8 cellular contexts compared by ENCODE assay signal in genomic region chr1:33036051-33036525, GRCh38. TPM values are rescaled to one million over a fixed set of nuclear protein-coding genes. Genes with fewer than 3 reads are reported as not detected.
A peak's percentile ranks its signal among the peaks of the same experiment; 100 is the strongest.
DNase-seq lines count a peak whose midpoint lies in the region; ATAC-seq and TF ChIP-seq lines count a peak whose summit lies in the region.

No MANE protein-coding gene starts in this region.

- H3K4me3 ChIP-seq in duodenal mucosa (ENCODE audit: low read depth in 1 of 2, low read length in 2 of 2) = peak overlapping the region; percentile 79 to 91
- peak overlapping the region; percentile 65 for H3K4me3 ChIP-seq in mucosa of descending colon

- no peak for TF ChIP-seq CTCF in mucosa of descending colon (IDR thresholded peaks at IDR 0.05)

- no peaks in the 10 kb centered on the region for H3K27me3 ChIP-seq in duodenal mucosa (ENCODE audit: control insufficient read depth in 1 of 2, insufficient read depth in 2 of 2, low read length in 2 of 2)

- ATAC-seq in mucosa of descending colon (peak; percentile 25), GM19397 (IDR thresholded peaks at IDR 0.05; ENCODE audit: unreplicated experiment) (no peak), HG03159 (IDR thresholded peaks at IDR 0.05; ENCODE audit: unreplicated experiment) (no peak), HG03378 (IDR thresholded peaks at IDR 0.05; ENCODE audit: unreplicated experiment) (no peak)

- DNase-seq in activated naive CD4-positive, alpha-beta T cell treated with Interleukin-2 at 50 U/mL for 16 hours = peak; percentile 18
- no peak for DNase-seq in activated naive CD4-positive, alpha-beta T cell (lab: John Stamatoyannopoulos, UW)
- DNase-seq in RKO (ENCODE audit: low spot score) = peak; percentile 72
- DNase-seq in mucosa of descending colon = no peak

- H3K4me1 ChIP-seq in duodenal mucosa (ENCODE audit: control insufficient read depth in 1 of 2, insufficient read depth in 2 of 2, low read length in 2 of 2) = peaks cover 26 to 29% of the 10 kb centered on the region in 2 donors
- peaks cover 34% of the 10 kb centered on the region for H3K4me1 ChIP-seq in mucosa of descending colon (ENCODE audit: low read depth)

- H3K9me3 ChIP-seq in duodenal mucosa (ENCODE audit: control insufficient read depth in 1 of 2, low read length in 2 of 2) (no peaks in the 10 kb centered on the region), mucosa of descending colon (no peaks in the 10 kb centered on the region)

- H3K9ac ChIP-seq in duodenal mucosa (ENCODE audit: low read depth in 1 of 2, low read length in 2 of 2) = peak overlapping the region; percentile 86 to 91

- H3K36me3 ChIP-seq in duodenal mucosa (ENCODE audit: control insufficient read depth in 1 of 2, insufficient read depth in 2 of 2, low read length in 2 of 2) = peaks cover 0 to 11% of the 10 kb centered on the region in 2 donors
- no peaks in the 10 kb centered on the region for H3K36me3 ChIP-seq in mucosa of descending colon (ENCODE audit: low read depth)

- H3K27ac ChIP-seq in duodenal mucosa (ENCODE audit: low read depth, low read length) = peak overlapping the region; percentile 58

- intact Hi-C loops in mucosa of descending colon (cut with DNase I, micrococcal nuclease) = no loop called here

RNA-seq across cellular contexts. Expression of gene AK2, which starts 0.6 kb away (rescaled TPM):
- 100 to 1,000 TPM; 147 to 228 (median 186) TPM for total RNA-seq in mucosa of descending colon

RNA-seq across cellular contexts. Expression of gene AZIN2, which starts 44.9 kb away (rescaled TPM):
- total RNA-seq in mucosa of descending colon = 10 to 100 TPM; 13.8 to 36.5 (median 19.0) TPM

Comparison
In these comparisons a context has a peak if more than half of its experiments do, and no peak if none do; other contexts are left out.
1. DNase-seq: peak in activated naive CD4-positive, alpha-beta T cell treated with Interleukin-2 at 50 U/mL for 16 hours (single experiment) and RKO (single experiment); none in activated naive CD4-positive, alpha-beta T cell (0 of 4) and mucosa of descending colon (0 of 3).